ENCODE assay signal across 12 cellular contexts in the genomic region with DNA sequence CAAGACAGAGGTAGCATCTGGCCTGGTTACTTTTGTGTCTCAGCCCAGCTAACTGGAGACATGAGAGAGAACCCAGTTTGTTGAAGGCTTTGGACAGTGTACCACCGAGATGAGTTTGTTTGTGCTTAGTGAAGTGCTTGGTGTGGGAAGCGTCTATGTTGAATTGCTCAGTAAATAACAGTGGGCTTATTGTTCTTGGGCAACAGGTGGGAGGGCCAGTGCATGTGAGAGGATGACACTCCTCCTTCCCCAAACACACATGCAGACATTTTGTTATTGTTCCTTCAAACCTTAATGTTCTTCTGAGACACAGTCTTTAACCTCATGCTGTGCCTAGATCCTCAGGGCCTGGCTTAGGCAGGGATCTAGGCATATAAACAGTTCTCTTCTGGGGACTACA. TPM values are rescaled to one million over a fixed set of nuclear protein-coding genes. Genes with fewer than 3 reads are reported as not detected.
A peak's percentile ranks its signal among the peaks of the same experiment; 100 is the strongest.
DNase-seq lines count a peak whose midpoint lies in the region; ATAC-seq, FAIRE-seq and TF ChIP-seq lines count a peak whose summit lies in the region.
"Had no signal": no experiment of that assay in that cellular context is flagged by ENCODE, and none has a peak within 500 bp of the region (broad histone marks: within the 10 kb centered on the region; RNA-seq: fewer than 3 reads in every experiment).

No MANE protein-coding gene starts in this region.

- DNase-seq in NCI-H510A treated with DMSO at 0.1 percent for 48 hours (lab: John Stamatoyannopoulos, UW) (peak; percentile 29), NCI-H510A (lab: John Stamatoyannopoulos, UW) (no peak), T-helper 17 cell (no peak), foreskin keratinocyte (no peak), small intestine (no peak), GM03348 (ENCODE audit: low spot score) (no peak)
- DNase-seq in stimulated activated CD8-positive, alpha-beta memory T cell treated with anti-CD3 and anti-CD28 coated beads, Interleukin-4, amount 100 ng/mL, for 48 hours, result no peak
- DNase-seq: activated CD4-positive, CD25-positive, alpha-beta regulatory T cell treated with anti-CD3 and anti-CD28 coated beads, Interleukin-2, amount 50 U/mL, for 72 hours; GOT3; NCI-H69 had no signal

- H3K27me3 Mint-ChIP-seq in T-helper 17 cell, result no peaks in the 10 kb centered on the region
- H3K27me3 Mint-ChIP-seq: dendritic cell treated with granulocyte-macrophage colony-stimulating factor and Interleukin-4, amounts not matched to agents 40 ng/mL and 50 ng/mL, for 4 days had no signal

- ATAC-seq in T-helper 17 cell, result no peak
- no peak for ATAC-seq in foreskin keratinocyte

- H3K36me3 Mint-ChIP-seq in T-helper 17 cell (ENCODE audit: low read depth), result peaks cover 4% of the 10 kb centered on the region

- H3K4me1 ChIP-seq in foreskin keratinocyte, result peaks cover 24% of the 10 kb centered on the region
- H3K4me1 ChIP-seq in stomach smooth muscle (ENCODE audit: control insufficient read depth, insufficient read depth, low read length), result peaks cover 29% of the 10 kb centered on the region
- peaks cover 0 to 3% of the 10 kb centered on the region in 2 donors for H3K4me1 ChIP-seq in small intestine (ENCODE audit: control insufficient read depth in 2 of 2, insufficient read depth in 1 of 2, low read depth in 1 of 2, low read length in 1 of 2)

- no peak for TF ChIP-seq CTCF in foreskin keratinocyte (conservative IDR thresholded peaks at IDR 0.05)

- H3K36me3 ChIP-seq in stomach smooth muscle (ENCODE audit: control insufficient read depth in 2 of 2, insufficient read depth in 2 of 2, low read length in 2 of 2), result no peaks in the 10 kb centered on the region
- no peaks in the 10 kb centered on the region for H3K36me3 ChIP-seq in small intestine (ENCODE audit: control insufficient read depth in 2 of 2, insufficient read depth in 2 of 2, low read length in 2 of 2)

- WGBS in small intestine, 3 donors, result 22 to 51% (median 51%) methylated on average over 2 of the region's 2 CpGs

- no peak overlapping the region for H3K4me3 Mint-ChIP-seq in T-helper 17 cell
- H3K4me3 Mint-ChIP-seq: dendritic cell treated with granulocyte-macrophage colony-stimulating factor and Interleukin-4, amounts not matched to agents 40 ng/mL and 50 ng/mL, for 4 days had no signal

- H3K27ac Mint-ChIP-seq in T-helper 17 cell, result peak overlapping the region; percentile 95

- peaks cover 41% of the 10 kb centered on the region for H3K4me1 Mint-ChIP-seq in T-helper 17 cell

- no peaks in the 10 kb centered on the region for H3K9me3 ChIP-seq in T-helper 17 cell (ENCODE audit: control insufficient read depth, low read length, poor library complexity, severe bottlenecking)
- no peaks in the 10 kb centered on the region for H3K9me3 ChIP-seq in stomach smooth muscle (ENCODE audit: control insufficient read depth in 2 of 2, low read length in 2 of 2)
- H3K9me3 ChIP-seq in small intestine (ENCODE audit: control insufficient read depth, low read depth), result no peaks in the 10 kb centered on the region

- H3K4me3 ChIP-seq in stomach smooth muscle (ENCODE audit: low read length in 2 of 2) (no peak overlapping the region), small intestine (ENCODE audit: low read depth in 1 of 2, low read length in 2 of 2) (no peak overlapping the region)

- no peak for FAIRE-seq in small intestine (lab: Jason Lieb, UNC)

- H3K9ac ChIP-seq in stomach smooth muscle (ENCODE audit: low read length in 2 of 2), result no peak overlapping the region

- H3K27me3 ChIP-seq in foreskin keratinocyte (no peaks in the 10 kb centered on the region), stomach smooth muscle (ENCODE audit: control insufficient read depth in 1 of 2, insufficient read depth in 2 of 2, low read length in 2 of 2) (peaks cover 0 to 2% of the 10 kb centered on the region in 2 donors), small intestine (ENCODE audit: control insufficient read depth in 2 of 2, insufficient read depth in 2 of 2, low read length in 2 of 2) (no peaks in the 10 kb centered on the region)

- peak overlapping the region; percentile 77 for H3K27ac ChIP-seq in foreskin keratinocyte
- peak overlapping the region; percentile 77 for H3K27ac ChIP-seq in stomach smooth muscle (ENCODE audit: low read length)
- peak overlapping the region in 1 of 2 donors; percentile 75 for H3K27ac ChIP-seq in small intestine (ENCODE audit: low read depth in 1 of 2, low read length in 1 of 2)

RNA-seq across cellular contexts. Expression of a gene that starts 39.7 kb away (rescaled TPM):
- 100 to 1,000 TPM; 344 to 390 TPM for total RNA-seq in T-helper 17 cell
- total RNA-seq in foreskin keratinocyte, result 407 and 503 TPM in 2 replicates
- 199 and 212 TPM in 2 replicates for polyA plus RNA-seq in foreskin keratinocyte
- polyA plus RNA-seq in small intestine, result 10 to 100 TPM; 13.6 to 63.4 (median 46.7) TPM
